ENCODE assay signal across 17 cellular contexts in the genomic region with DNA sequence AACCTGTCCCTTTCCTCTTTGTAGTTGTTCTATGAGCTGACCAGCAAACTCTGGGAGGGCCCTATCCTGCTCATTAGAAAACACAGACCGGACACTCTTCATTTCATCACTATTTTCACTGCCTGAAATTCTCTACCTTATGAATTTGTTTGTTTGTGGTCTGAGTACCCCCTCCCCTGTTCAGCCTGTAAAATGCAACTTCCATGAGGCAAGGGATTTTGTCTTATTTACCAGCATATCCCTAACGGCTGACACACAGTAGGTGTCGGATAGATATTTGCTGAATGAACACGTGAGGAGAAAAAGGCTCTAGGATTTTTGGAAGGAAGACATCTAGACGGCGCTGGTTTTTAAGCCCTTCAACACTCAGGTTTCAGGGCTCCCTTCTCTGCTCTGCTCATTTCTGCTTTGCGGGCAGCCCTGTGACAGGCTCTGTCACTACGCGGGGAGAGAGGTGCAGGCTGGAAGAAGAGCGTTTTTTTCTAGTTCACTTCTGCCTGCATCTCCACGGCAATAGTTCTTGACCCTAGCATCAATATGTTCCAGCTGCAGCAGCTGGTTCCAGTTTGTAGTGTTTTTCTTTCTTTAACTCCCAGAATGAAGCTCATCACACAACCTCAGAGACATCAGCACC. TPM values are rescaled to one million over a fixed set of nuclear protein-coding genes. Genes with fewer than 3 reads are reported as not detected.
DNase-seq lines count a peak whose midpoint lies in the region; ATAC-seq and TF ChIP-seq lines count a peak whose summit lies in the region.
"Had no signal": no experiment of that assay in that cellular context is flagged by ENCODE, and none has a peak within 500 bp of the region (broad histone marks: within the 10 kb centered on the region; RNA-seq: fewer than 3 reads in every experiment).

No MANE protein-coding gene starts in this region.

- ATAC-seq in SK-N-SH treated with all-trans-retinoic acid at 6 μM for 48 hours (no peak), upper lobe of right lung (no peak), GM19023 (IDR thresholded peaks at IDR 0.05; ENCODE audit: unreplicated experiment) (no peak), HG02852 (IDR thresholded peaks at IDR 0.05; ENCODE audit: unreplicated experiment) (no peak)

- H3K27me3 ChIP-seq in SK-N-SH (ENCODE audit: insufficient read depth) (peaks cover 18% of the 10 kb centered on the region; the same call in 1 of the 2 replicates), left ventricle myocardium inferior (ENCODE audit: low read depth) (peaks cover 59% of the 10 kb centered on the region), upper lobe of right lung (no peaks in the 10 kb centered on the region)
- H3K27me3 ChIP-seq: ascending aorta, thyroid gland had no signal

- TF ChIP-seq RAD21 in SK-N-SH (IDR thresholded peaks at IDR 0.05; ENCODE audit: low read length): peak; percentile 51; the same call in 1 of the 2 replicates

- no peaks in the 10 kb centered on the region for H3K79me2 ChIP-seq in SK-N-SH (ENCODE audit: insufficient read depth)

- no peaks in the 10 kb centered on the region for H3F3A ChIP-seq in SK-N-SH (replicated peaks; ENCODE audit: insufficient read depth)

- H3K4me3 ChIP-seq in SK-N-SH (ENCODE audit: low read depth in 2 of 2, low read length in 1 of 2): no peak overlapping the region
- H3K4me3 ChIP-seq in left ventricle myocardium inferior: no peak overlapping the region
- no peak overlapping the region for H3K4me3 ChIP-seq in upper lobe of right lung
- H3K4me3 ChIP-seq: ascending aorta, skin epidermis, thyroid gland had no signal

- DNase-seq in SK-N-SH (no peak), brain pericyte (ENCODE audit: low read depth, low spot score) (peak; percentile 17), left ventricle myocardium inferior (no peak), upper lobe of right lung (no peak), AML-193 (lab: John Stamatoyannopoulos, UW) (no peak)
- DNase-seq: ACHN; naive thymus-derived CD8-positive, alpha-beta T cell; NCI-H1105; NCI-H524 treated with DMSO at 0.1 percent for 48 hours; thyroid gland had no signal

- TF ChIP-seq EP300 in SK-N-SH (IDR thresholded peaks at IDR 0.05; ENCODE audit: borderline replicate concordance in 1 of 2, low read depth in 1 of 2, low read length in 1 of 2): no peak

- H3K4me1 ChIP-seq in SK-N-SH (ENCODE audit: control insufficient read depth in 1 of 2, insufficient read depth in 2 of 2, low read depth in 1 of 2, low read length in 1 of 2) (peaks cover 0 to 7% of the 10 kb centered on the region in 2 experiments; a peak in 1 of 4 replicates), left ventricle myocardium inferior (peaks cover 6% of the 10 kb centered on the region), upper lobe of right lung (peaks cover 3% of the 10 kb centered on the region)
- H3K4me1 ChIP-seq: ascending aorta, thyroid gland had no signal

- no peak overlapping the region for H3K4me2 ChIP-seq in SK-N-SH

- intact Hi-C loops in left ventricle myocardium inferior (cut with micrococcal nuclease): loop anchor here (5.0 kb wide), 1 partner anchor 81 kb away; no protein-coding TSS in a partner anchor
- intact Hi-C loops in upper lobe of right lung (cut with DNase I): loop anchor here (10.0 kb wide), 1 partner anchor 83 kb away; no protein-coding TSS in a partner anchor

- CTCF ChIA-PET in SK-N-SH (lab: Yijun Ruan, JAX): interaction anchor here (0.6 to 2.6 kb wide), 13 partner anchors 14 to 462 kb away, joined by 3 to 25 read pairs (median 3); no protein-coding TSS in a partner anchor

- H3K27ac ChIP-seq in SK-N-SH (ENCODE audit: low read depth in 2 of 2, low read length in 1 of 2): no peak overlapping the region
- H3K27ac ChIP-seq in left ventricle myocardium inferior (replicated peaks): no peak overlapping the region
- H3K27ac ChIP-seq in upper lobe of right lung: no peak overlapping the region
- H3K27ac ChIP-seq: ascending aorta, thyroid gland had no signal

- H4K20me1 ChIP-seq in SK-N-SH (ENCODE audit: insufficient read depth): no peaks in the 10 kb centered on the region

- no peaks in the 10 kb centered on the region for H3K9me3 ChIP-seq in SK-N-SH
- peaks cover 5% of the 10 kb centered on the region for H3K9me3 ChIP-seq in left ventricle myocardium inferior (replicated peaks)
- H3K9me3 ChIP-seq in upper lobe of right lung: no peaks in the 10 kb centered on the region
- H3K9me3 ChIP-seq: ascending aorta, thyroid gland had no signal

- no peaks in the 10 kb centered on the region for H3K36me3 ChIP-seq in SK-N-SH (replicated peaks in 1 of 2; ENCODE audit: control insufficient read depth in 1 of 2, insufficient read depth in 2 of 2, low read length in 1 of 2)
- no peaks in the 10 kb centered on the region for H3K36me3 ChIP-seq in left ventricle myocardium inferior
- H3K36me3 ChIP-seq in upper lobe of right lung: no peaks in the 10 kb centered on the region
- H3K36me3 ChIP-seq: ascending aorta, thyroid gland had no signal

- H3K9me2 ChIP-seq in SK-N-SH: no peaks in the 10 kb centered on the region

- whole genome bisulfite sequencing in SK-N-SH (ENCODE audit: low lambda C conversion rate): 41% methylated on average over 11 of the region's 11 CpGs

- H3K9ac ChIP-seq in SK-N-SH: no peak overlapping the region

- H2AFZ ChIP-seq in SK-N-SH (ENCODE audit: low read depth): no peak overlapping the region

- POLR2A ChIA-PET in SK-N-SH (lab: Yijun Ruan, JAX): interaction anchor here (0.5 kb wide), 1 partner anchor 1487 kb away, joined by 3 read pairs; no protein-coding TSS in a partner anchor

- TF ChIP-seq CTCF in SK-N-SH (IDR thresholded peaks at IDR 0.05) (no peak), left ventricle myocardium inferior (IDR thresholded peaks at IDR 0.05; ENCODE audit: borderline replicate concordance) (peak; percentile 52), upper lobe of right lung (IDR thresholded peaks at IDR 0.05) (peak; percentile 22)

TF ChIP-seq in SK-N-SH, 30 proteins besides CTCF, POLR2A, EP300 and RAD21 (continues in another document):
- TF ChIP-seq CHD2 (IDR thresholded peaks at IDR 0.05; ENCODE audit: low read length, partially characterized antibody) (no peak), SIN3A (IDR thresholded peaks at IDR 0.05; ENCODE audit: borderline replicate concordance, low read depth, low read length) (no peak), EZH2phosphoT487 (IDR thresholded peaks at IDR 0.05; ENCODE audit: borderline replicate concordance, low read depth) (no peak), NFIC (IDR thresholded peaks at IDR 0.05; ENCODE audit: borderline replicate concordance) (no peak), MEF2A (IDR thresholded peaks at IDR 0.05; ENCODE audit: borderline replicate concordance, low read depth) (no peak), MXI1 (IDR thresholded peaks at IDR 0.05; ENCODE audit: low read depth, low read length) (no peak)

TF ChIP-seq in SK-N-SH treated with all-trans-retinoic acid at 6 μM for 48 hours, 23 proteins besides CTCF, POLR2A, EP300 and RAD21 (continues in another document):
- TF ChIP-seq, protein P1, sequence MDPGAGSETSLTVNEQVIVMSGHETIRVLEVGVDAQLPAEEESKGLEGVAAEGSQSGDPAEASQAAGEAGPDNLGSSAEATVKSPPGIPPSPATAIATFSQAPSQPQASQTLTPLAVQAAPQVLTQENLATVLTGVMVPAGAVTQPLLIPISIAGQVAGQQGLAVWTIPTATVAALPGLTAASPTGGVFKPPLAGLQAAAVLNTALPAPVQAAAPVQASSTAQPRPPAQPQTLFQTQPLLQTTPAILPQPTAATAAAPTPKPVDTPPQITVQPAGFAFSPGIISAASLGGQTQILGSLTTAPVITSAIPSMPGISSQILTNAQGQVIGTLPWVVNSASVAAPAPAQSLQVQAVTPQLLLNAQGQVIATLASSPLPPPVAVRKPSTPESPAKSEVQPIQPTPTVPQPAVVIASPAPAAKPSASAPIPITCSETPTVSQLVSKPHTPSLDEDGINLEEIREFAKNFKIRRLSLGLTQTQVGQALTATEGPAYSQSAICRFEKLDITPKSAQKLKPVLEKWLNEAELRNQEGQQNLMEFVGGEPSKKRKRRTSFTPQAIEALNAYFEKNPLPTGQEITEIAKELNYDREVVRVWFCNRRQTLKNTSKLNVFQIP (CRISPR knock-in tag; IDR thresholded peaks at IDR 0.05; ENCODE audit: borderline replicate concordance, low read depth): no peak
- no peak for TF ChIP-seq ZFP3 (CRISPR knock-in tag; IDR thresholded peaks at IDR 0.05)
- TF ChIP-seq CSDC2 (CRISPR knock-in tag; IDR thresholded peaks at IDR 0.05): no peak
- TF ChIP-seq GLIS3 (CRISPR knock-in tag; IDR thresholded peaks at IDR 0.05): no peak
- TF ChIP-seq ZNF565 (CRISPR knock-in tag; conservative IDR thresholded peaks at IDR 0.05; ENCODE audit: low read depth): no peak
- no peak for TF ChIP-seq ESRRG (CRISPR knock-in tag; IDR thresholded peaks at IDR 0.05)
- TF ChIP-seq, protein P2, sequence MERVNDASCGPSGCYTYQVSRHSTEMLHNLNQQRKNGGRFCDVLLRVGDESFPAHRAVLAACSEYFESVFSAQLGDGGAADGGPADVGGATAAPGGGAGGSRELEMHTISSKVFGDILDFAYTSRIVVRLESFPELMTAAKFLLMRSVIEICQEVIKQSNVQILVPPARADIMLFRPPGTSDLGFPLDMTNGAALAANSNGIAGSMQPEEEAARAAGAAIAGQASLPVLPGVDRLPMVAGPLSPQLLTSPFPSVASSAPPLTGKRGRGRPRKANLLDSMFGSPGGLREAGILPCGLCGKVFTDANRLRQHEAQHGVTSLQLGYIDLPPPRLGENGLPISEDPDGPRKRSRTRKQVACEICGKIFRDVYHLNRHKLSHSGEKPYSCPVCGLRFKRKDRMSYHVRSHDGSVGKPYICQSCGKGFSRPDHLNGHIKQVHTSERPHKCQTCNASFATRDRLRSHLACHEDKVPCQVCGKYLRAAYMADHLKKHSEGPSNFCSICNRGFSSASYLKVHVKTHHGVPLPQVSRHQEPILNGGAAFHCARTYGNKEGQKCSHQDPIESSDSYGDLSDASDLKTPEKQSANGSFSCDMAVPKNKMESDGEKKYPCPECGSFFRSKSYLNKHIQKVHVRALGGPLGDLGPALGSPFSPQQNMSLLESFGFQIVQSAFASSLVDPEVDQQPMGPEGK (CRISPR knock-in tag; IDR thresholded peaks at IDR 0.05; ENCODE audit: borderline replicate concordance): no peak

RNA-seq across cellular contexts. Expression of a gene that starts 41.0 kb away (rescaled TPM):
- not detected in 2 replicates for polyA plus RNA-seq in SK-N-SH (2012; rRNA removed)
- polyA plus RNA-seq in SK-N-SH (2012; cell fraction: cytosol; rRNA removed): not detected in 2 replicates
- not detected in 2 replicates for polyA plus RNA-seq in SK-N-SH (2012; cell fraction: nucleus; rRNA removed)
- 1.3 TPM for total RNA-seq in left ventricle myocardium inferior
- total RNA-seq in upper lobe of right lung: 1.5 TPM
- total RNA-seq: H4; HT-29; naive thymus-derived CD8-positive, alpha-beta T cell had no signal

RNA-seq across cellular contexts. Expression of a gene that starts 50.6 kb away (rescaled TPM):
- polyA plus RNA-seq in SK-N-SH (2012; rRNA removed): not detected in 2 replicates
- polyA plus RNA-seq in SK-N-SH (2012; cell fraction: cytosol; rRNA removed): not detected in 2 replicates
- polyA plus RNA-seq in SK-N-SH (2012; cell fraction: nucleus; rRNA removed): not detected in 2 replicates
- total RNA-seq in left ventricle myocardium inferior: 3.9 TPM
- total RNA-seq in upper lobe of right lung: 83.1 TPM
- total RNA-seq: HT-29 had no signal

Comparison
In these comparisons a context has a peak if more than half of its experiments do, and no peak if none do; other contexts are left out.
1. RNA of a gene that starts 50.6 kb away (total RNA-seq): 83.1 TPM in upper lobe of right lung (single experiment); 3.9 TPM in left ventricle myocardium inferior (single experiment); every median in the first group is over 10 times any median in the second.